ENCODE assay signal across 14 cellular contexts in genomic region chr1:17866451-17867029, GRCh38.
DNase-seq lines count a peak whose midpoint lies in the region; ATAC-seq, FAIRE-seq and TF ChIP-seq lines count a peak whose summit lies in the region.
"Had no signal": no experiment of that assay in that cellular context is flagged by ENCODE, and none has a peak within 500 bp of the region (broad histone marks: within the 10 kb centered on the region; RNA-seq: fewer than 3 reads in every experiment).

No MANE protein-coding gene starts in this region.

- H3K36me3 Mint-ChIP-seq in HFFc6 (ENCODE audit: low read depth) (peaks cover 16% of the 10 kb centered on the region), immature natural killer cell (no peaks in the 10 kb centered on the region)
- H3K36me3 Mint-ChIP-seq: natural killer cell treated with Interleukin-12 subunit alpha and Interleukin-12 subunit beta and Interleukin-15 and Interleukin-18, amount 100 ng/mL, for 72 hours had no signal

- TF ChIP-seq EP300 in A549 (IDR thresholded peaks at IDR 0.05): 0 out of 5 replicates have a peak, but pooled peaks of 1 of the 2 experiments have one; percentile 12

- H3K9me3 Mint-ChIP-seq in HFFc6 (peaks cover 13% of the 10 kb centered on the region), immature natural killer cell (no peaks in the 10 kb centered on the region)
- H3K9me3 Mint-ChIP-seq: activated T-helper 2 cell treated with anti-CD3 and anti-CD28 coated beads, Interferon-gamma antibody, Interleukin-2, Interleukin-4, amounts not matched to agents 10 μg/mL and 5 μg/mL and 100 μg/mL, durations not matched to agents 14 hours and 24 hours and 36 hours; natural killer cell treated with Interleukin-12 subunit alpha and Interleukin-12 subunit beta and Interleukin-15 and Interleukin-18, amount 100 ng/mL, for 72 hours had no signal

- H3K4me1 Mint-ChIP-seq in HFFc6 (ENCODE audit: low read depth) (peaks cover 61% of the 10 kb centered on the region), immature natural killer cell (no peaks in the 10 kb centered on the region)

- intact Hi-C loops in adrenal gland (cut with DNase I): no loop called here

- H3K4me3 Mint-ChIP-seq in HFFc6 (peak overlapping the region; percentile 75), immature natural killer cell (no peak overlapping the region)
- H3K4me3 Mint-ChIP-seq: natural killer cell treated with Interleukin-12 subunit alpha and Interleukin-12 subunit beta and Interleukin-15 and Interleukin-18, amount 100 ng/mL, for 72 hours had no signal

- H3K4me3 ChIP-seq in A549 (no peak overlapping the region), adrenal gland (no peak overlapping the region), hepatocyte (no peak overlapping the region), right atrium auricular region (no peak overlapping the region)

- H3K27ac Mint-ChIP-seq in HFFc6: peak overlapping the region; percentile 97
- no peak overlapping the region for H3K27ac Mint-ChIP-seq in immature natural killer cell
- H3K27ac Mint-ChIP-seq: activated T-helper 2 cell treated with anti-CD3 and anti-CD28 coated beads, Interferon-gamma antibody, Interleukin-2, Interleukin-4, amounts not matched to agents 10 μg/mL and 5 μg/mL and 100 μg/mL, durations not matched to agents 14 hours and 24 hours and 36 hours; natural killer cell treated with Interleukin-12 subunit alpha and Interleukin-12 subunit beta and Interleukin-15 and Interleukin-18, amount 100 ng/mL, for 72 hours had no signal

- no peaks in the 10 kb centered on the region for H4K20me1 ChIP-seq in hepatocyte (ENCODE audit: insufficient read depth, poor library complexity, severe bottlenecking)

- DNase-seq in A549 (ENCODE audit: low read depth in 1 of 2, low spot score in 1 of 2) (peak; percentile 28 to 51), HFFc6 (peak; percentile 91), adrenal gland (peak; percentile 62 to 86 (median 84)), hepatocyte (ENCODE audit: low spot score) (peak; percentile 39), UCSD-AML1 (lab: John Stamatoyannopoulos, UW; ENCODE audit: unreplicated experiment) (no peak), right atrium auricular region (ENCODE audit: low spot score) (no peak), immature natural killer cell (no peak)
- DNase-seq: AML-193; NCI-H2029; stimulated activated CD4-positive, alpha-beta T cell treated with anti-CD3 and anti-CD28 coated beads, Interleukin-2, amount 100 ng/mL, for 24 hours had no signal

- POLR2A ChIA-PET in A549 (lab: Yijun Ruan, JAX): no interaction called here

- CTCF ChIA-PET in A549 (lab: Yijun Ruan, JAX): no interaction called here

- H3K27me3 Mint-ChIP-seq in HFFc6 (ENCODE audit: insufficient read depth): no peaks in the 10 kb centered on the region; the same call in 1 of the 2 replicates
- peaks cover 0 to 7% (median 2%) of the 10 kb centered on the region in 3 donors for H3K27me3 Mint-ChIP-seq in immature natural killer cell (ENCODE audit: low read depth in 3 of 3)

- TF ChIP-seq POLR2A in A549 (IDR thresholded peaks at IDR 0.05; ENCODE audit: low read length) (no peak), adrenal gland (IDR thresholded peaks at IDR 0.05) (no peak)

- H3K27ac ChIP-seq in A549: peak overlapping the region; percentile 76 to 93
- peak overlapping the region in 2 of 5 donors; percentile 26 to 27 for H3K27ac ChIP-seq in adrenal gland
- no peak overlapping the region for H3K27ac ChIP-seq in hepatocyte
- H3K27ac ChIP-seq in right atrium auricular region: no peak overlapping the region

- no peaks in the 10 kb centered on the region for H3K36me3 ChIP-seq in adrenal gland (replicated peaks in 1 of 2)
- H3K36me3 ChIP-seq in hepatocyte (replicated peaks; ENCODE audit: insufficient read depth, low read depth): no peaks in the 10 kb centered on the region
- no peaks in the 10 kb centered on the region for H3K36me3 ChIP-seq in right atrium auricular region

- no peak overlapping the region for H2AFZ ChIP-seq in hepatocyte

- no peak for TF ChIP-seq RAD21 in A549 (conservative IDR thresholded peaks at IDR 0.05 in 1 of 2, IDR thresholded peaks at IDR 0.05 in 1 of 2)

- no peaks in the 10 kb centered on the region for H3K79me2 ChIP-seq in hepatocyte

- 0 out of 3 replicates have a peak, but pooled peaks cover 5% of the 10 kb centered on the region for H3K9me3 ChIP-seq in A549
- no peaks in the 10 kb centered on the region for H3K9me3 ChIP-seq in adrenal gland (replicated peaks in 1 of 3)
- no peaks in the 10 kb centered on the region for H3K9me3 ChIP-seq in hepatocyte (ENCODE audit: low read depth)
- H3K9me3 ChIP-seq in right atrium auricular region: no peaks in the 10 kb centered on the region

- 31% methylated on average over 5 of the region's 5 CpGs for WGBS in A549 (ENCODE audit: missing lambda C conversion rate)
- WGBS in adrenal gland, 4 donors: 49 to 57% (median 50%) methylated on average over 5 of the region's 5 CpGs
- 79% methylated on average over 5 of the region's 5 CpGs for WGBS in hepatocyte (ENCODE audit: low lambda C conversion rate, missing lambda C conversion rate)

- ATAC-seq in A549: peak; percentile 90 to 93
- no peak for ATAC-seq in GM19324 (IDR thresholded peaks at IDR 0.05; ENCODE audit: low FRiP score, unreplicated experiment)
- ATAC-seq: activated CD4-positive, CD25-positive, alpha-beta regulatory T cell treated with anti-CD3 and anti-CD28 coated beads, Interleukin-2, amount 50 U/mL, for 24 hours; natural killer cell treated with Interleukin-12 subunit alpha and Interleukin-12 subunit beta and Interleukin-15 and Interleukin-18, amount 100 ng/mL, for 72 hours had no signal

- no peak for FAIRE-seq in A549 (lab: Jason Lieb, UNC)

- H3K27me3 ChIP-seq in adrenal gland: no peaks in the 10 kb centered on the region
- no peaks in the 10 kb centered on the region for H3K27me3 ChIP-seq in hepatocyte
- no peaks in the 10 kb centered on the region for H3K27me3 ChIP-seq in right atrium auricular region

- H3K4me2 ChIP-seq in A549: peak overlapping the region; percentile 58
- no peak overlapping the region for H3K4me2 ChIP-seq in hepatocyte

- no peak for TF ChIP-seq CTCF in A549 (IDR thresholded peaks at IDR 0.05)
- no peak for TF ChIP-seq CTCF in HFFc6 (IDR thresholded peaks at IDR 0.05)
- TF ChIP-seq CTCF in adrenal gland (IDR thresholded peaks at IDR 0.05): no peak
- no peak for TF ChIP-seq CTCF in hepatocyte (IDR thresholded peaks at IDR 0.05; ENCODE audit: poor library complexity)
- TF ChIP-seq CTCF in right atrium auricular region (IDR thresholded peaks at IDR 0.05): no peak

- peaks cover 12% of the 10 kb centered on the region for H3K4me1 ChIP-seq in A549
- H3K4me1 ChIP-seq in adrenal gland (replicated peaks in 1 of 2): peaks cover 0 to 9% of the 10 kb centered on the region in 2 donors
- H3K4me1 ChIP-seq in hepatocyte (ENCODE audit: insufficient read depth): no peaks in the 10 kb centered on the region
- no peaks in the 10 kb centered on the region for H3K4me1 ChIP-seq in right atrium auricular region

- H3K9me2 ChIP-seq in hepatocyte (replicated peaks; ENCODE audit: insufficient read depth): no peaks in the 10 kb centered on the region

TF ChIP-seq in A549, 52 proteins besides CTCF, POLR2A, EP300 and RAD21:
- peak; percentile 96 for TF ChIP-seq MAFK (IDR thresholded peaks at IDR 0.05; ENCODE audit: partially characterized antibody)
- TF ChIP-seq ZFP36 (IDR thresholded peaks at IDR 0.05; ENCODE audit: borderline replicate concordance, partially characterized antibody): peak; percentile 73
- TF ChIP-seq KDM1A (IDR thresholded peaks at IDR 0.05; ENCODE audit: low read depth): no peak
- peak; percentile 20; the same call in 1 of the 2 replicates for TF ChIP-seq MAX (IDR thresholded peaks at IDR 0.05)
- 0 out of 2 replicates have a peak, but pooled peaks have one; percentile 33 for TF ChIP-seq HES2 (IDR thresholded peaks at IDR 0.05)
- no peak for TF ChIP-seq ESRRA (IDR thresholded peaks at IDR 0.05; ENCODE audit: borderline replicate concordance, low read length)
- no peak for TF ChIP-seq SMC3 (IDR thresholded peaks at IDR 0.05)
- TF ChIP-seq MYC (IDR thresholded peaks at IDR 0.05; ENCODE audit: borderline replicate concordance, low read length): no peak
- TF ChIP-seq CEBPB (IDR thresholded peaks at IDR 0.05): peak; percentile 79 to 92; a peak in 3 of 4 replicates
- no peak for TF ChIP-seq POLR2AphosphoS2 (conservative IDR thresholded peaks at IDR 0.05; ENCODE audit: low read length)
- peak; percentile 72 for TF ChIP-seq JUNB (IDR thresholded peaks at IDR 0.05)
- TF ChIP-seq TP53 (CRISPR knock-in tag; IDR thresholded peaks at IDR 0.05): no peak
- peak in 1 of 2 experiments; percentile 50; a peak in 1 of 5 replicates for TF ChIP-seq JUN (IDR thresholded peaks at IDR 0.05)
- TF ChIP-seq FOSL2 (IDR thresholded peaks at IDR 0.05): peak; percentile 80
- TF ChIP-seq FOSL2 (CRISPR knock-in tag; IDR thresholded peaks at IDR 0.05): peak; percentile 84
- TF ChIP-seq BHLHE40 (IDR thresholded peaks at IDR 0.05; ENCODE audit: low read depth, low read length): no peak
TF ChIP-seq in A549: peak in this region for 8.

Comparison
In these comparisons a context has a peak if more than half of its experiments do, and no peak if none do; other contexts are left out.
1. DNase-seq: peak in A549 (2 of 2), HFFc6 (single experiment), adrenal gland (7 of 7) and hepatocyte (single experiment); none in UCSD-AML1 (single experiment), right atrium auricular region (single experiment) and immature natural killer cell (0 of 3).
2. H3K27ac ChIP-seq: peak in A549 (2 of 2); none in hepatocyte (single experiment) and right atrium auricular region (0 of 2).